Comparison of ENCODE assay signal across 1 cellular context in the genomic region with DNA sequence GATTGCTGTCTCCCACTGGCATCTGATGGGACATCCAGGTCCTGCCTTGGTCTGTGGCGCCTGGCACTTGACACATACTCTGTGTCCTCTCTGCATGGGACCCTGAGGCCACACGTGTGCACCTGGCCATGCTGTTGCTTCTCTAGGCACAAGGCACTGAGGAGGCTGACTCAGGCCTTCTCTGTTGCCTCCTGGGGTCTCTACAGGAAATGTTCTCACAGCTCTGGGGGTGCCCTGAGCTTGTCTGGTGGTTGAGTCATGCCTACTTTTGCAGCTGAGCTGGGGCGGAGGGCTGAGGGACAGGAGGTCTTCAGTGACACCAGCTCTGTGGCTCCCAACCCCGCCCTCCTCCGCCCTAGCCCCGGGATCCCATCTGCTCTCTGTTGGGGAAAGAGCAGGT.
TF ChIP-seq lines count a peak whose summit lies in the region.

No MANE protein-coding gene starts in this region.

TF ChIP-seq in H1, 55 proteins besides CTCF, POLR2A, EP300 and RAD21 (continued from another document):
- TF ChIP-seq TAF7 (optimal IDR thresholded peaks at IDR 0.05; ENCODE audit: borderline replicate concordance, low read depth, low read length) (no peak), SIX5 (IDR thresholded peaks at IDR 0.05; ENCODE audit: low read depth, low read length) (no peak), CHD2 (IDR thresholded peaks at IDR 0.05; ENCODE audit: low read length) (no peak)
